Comparison of ENCODE assay signal across 12 cellular contexts in the genomic region with DNA sequence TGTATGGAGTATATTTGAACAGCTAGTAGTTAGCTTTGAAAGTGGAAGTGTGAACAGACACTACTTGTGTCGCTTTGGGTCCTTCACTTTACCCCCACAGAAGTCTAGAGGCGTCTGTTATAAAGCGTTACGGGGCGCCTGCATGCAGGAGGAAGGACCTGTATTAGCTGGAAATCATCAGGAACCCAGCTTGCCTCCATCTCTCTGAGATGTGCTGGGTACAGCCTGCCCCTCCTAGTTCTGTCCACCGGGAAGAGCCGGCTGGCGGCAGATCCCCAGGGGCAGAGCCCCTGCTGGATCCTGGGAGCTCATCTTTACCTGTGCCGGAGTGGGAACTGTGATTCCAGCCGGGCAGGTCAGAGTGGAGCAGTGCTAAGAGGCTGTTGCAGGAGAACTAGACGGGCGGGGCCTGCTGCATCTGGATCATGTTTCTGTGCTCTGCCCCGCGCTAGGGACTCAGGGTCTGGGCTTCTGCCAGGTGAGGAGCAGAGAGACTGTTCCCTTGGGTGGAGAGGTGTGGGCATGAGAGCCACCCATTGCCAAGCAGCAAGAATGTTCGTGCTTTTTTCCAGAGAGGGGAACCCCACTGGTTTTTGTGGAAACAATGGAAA. TPM values are rescaled to one million over a fixed set of nuclear protein-coding genes. Genes with fewer than 3 reads are reported as not detected.
DNase-seq lines count a peak whose midpoint lies in the region; ATAC-seq and TF ChIP-seq lines count a peak whose summit lies in the region.
"Had no signal": no experiment of that assay in that cellular context is flagged by ENCODE, and none has a peak within 500 bp of the region (broad histone marks: within the 10 kb centered on the region; RNA-seq: fewer than 3 reads in every experiment).

No MANE protein-coding gene starts in this region.

- 62% methylated on average over 6 to 11 of the region's 15 CpGs for WGBS in thyroid gland, 2 donors

- peak overlapping the region; percentile 59 for H3K4me3 Mint-ChIP-seq in glutamatergic neuron (ENCODE audit: unreplicated experiment)
- no peak overlapping the region for H3K4me3 Mint-ChIP-seq in activated naive CD8-positive, alpha-beta T cell treated with anti-CD3 and anti-CD28 coated beads for 36 hours
- H3K4me3 Mint-ChIP-seq: activated naive CD4-positive, alpha-beta T cell treated with anti-CD3 and anti-CD28 coated beads, Interleukin-2, amount 10 ng/mL, durations not matched to agents 7 days and 5 days; type B pancreatic cell had no signal

- ATAC-seq in HG03159 (IDR thresholded peaks at IDR 0.05; ENCODE audit: unreplicated experiment), result no peak

- H3K27me3 ChIP-seq in thyroid gland, result no peaks in the 10 kb centered on the region

- no peak overlapping the region for H3K4me3 ChIP-seq in thyroid gland (replicated peaks in 1 of 3)

- peak overlapping the region; percentile 52 for H3K27ac Mint-ChIP-seq in glutamatergic neuron (ENCODE audit: unreplicated experiment)
- H3K27ac Mint-ChIP-seq in activated naive CD8-positive, alpha-beta T cell treated with anti-CD3 and anti-CD28 coated beads for 36 hours, result no peak overlapping the region
- H3K27ac Mint-ChIP-seq: activated naive CD4-positive, alpha-beta T cell treated with anti-CD3 and anti-CD28 coated beads, Interleukin-2, amount 10 ng/mL, durations not matched to agents 7 days and 5 days had no signal

- H3K4me1 Mint-ChIP-seq in glutamatergic neuron (ENCODE audit: low read depth, unreplicated experiment), result peaks cover 43% of the 10 kb centered on the region
- H3K4me1 Mint-ChIP-seq in activated naive CD8-positive, alpha-beta T cell treated with anti-CD3 and anti-CD28 coated beads for 36 hours, result peaks cover 5% of the 10 kb centered on the region

- intact Hi-C loops in thyroid gland (cut with DNase I), result no loop called here

- H3K9me3 ChIP-seq in thyroid gland, result no peaks in the 10 kb centered on the region

- peaks cover 10 to 12% of the 10 kb centered on the region in 2 donors for H3K4me1 ChIP-seq in thyroid gland

- H3K9me3 Mint-ChIP-seq in glutamatergic neuron (ENCODE audit: unreplicated experiment), result peaks cover 10% of the 10 kb centered on the region
- no peaks in the 10 kb centered on the region for H3K9me3 Mint-ChIP-seq in activated naive CD8-positive, alpha-beta T cell treated with anti-CD3 and anti-CD28 coated beads for 36 hours
- H3K9me3 Mint-ChIP-seq: activated naive CD4-positive, alpha-beta T cell treated with anti-CD3 and anti-CD28 coated beads, Interleukin-2, amount 10 ng/mL, durations not matched to agents 7 days and 5 days; type B pancreatic cell had no signal

- H3K36me3 Mint-ChIP-seq in glutamatergic neuron (ENCODE audit: unreplicated experiment), result no peaks in the 10 kb centered on the region
- no peaks in the 10 kb centered on the region for H3K36me3 Mint-ChIP-seq in activated naive CD8-positive, alpha-beta T cell treated with anti-CD3 and anti-CD28 coated beads for 36 hours
- H3K36me3 Mint-ChIP-seq: activated naive CD4-positive, alpha-beta T cell treated with anti-CD3 and anti-CD28 coated beads, Interleukin-2, amount 10 ng/mL, durations not matched to agents 7 days and 5 days; type B pancreatic cell had no signal

- TF ChIP-seq POLR2A in thyroid gland (IDR thresholded peaks at IDR 0.05), result peak in 1 of 2 donors; percentile 17

- no peak overlapping the region for H3K27ac ChIP-seq in thyroid gland

- TF ChIP-seq CTCF in glutamatergic neuron (IDR thresholded peaks at IDR 0.05; ENCODE audit: partially characterized antibody, unreplicated experiment) (no peak), thyroid gland (IDR thresholded peaks at IDR 0.05) (no peak)

- H3K27me3 Mint-ChIP-seq in glutamatergic neuron (ENCODE audit: unreplicated experiment), result peaks cover 10% of the 10 kb centered on the region
- no peaks in the 10 kb centered on the region for H3K27me3 Mint-ChIP-seq in activated naive CD8-positive, alpha-beta T cell treated with anti-CD3 and anti-CD28 coated beads for 36 hours

- DNase-seq in NCI-H82 (lab: John Stamatoyannopoulos, UW), result peak; percentile 21
- no peak for DNase-seq in NCI-H82 treated with DMSO at 0.1 percent for 48 hours (lab: John Stamatoyannopoulos, UW; ENCODE audit: unreplicated experiment)
- DNase-seq in NCI-H345 treated with DMSO at 0.1 percent for 48 hours (lab: John Stamatoyannopoulos, UW; ENCODE audit: unreplicated experiment), result peak; percentile 69
- no peak for DNase-seq in glutamatergic neuron
- peak; percentile 95 to 96 for DNase-seq in thyroid gland
- DNase-seq in activated naive CD8-positive, alpha-beta T cell treated with anti-CD3 and anti-CD28 coated beads for 36 hours, result no peak
- DNase-seq in H4 (ENCODE audit: low spot score), result no peak
- DNase-seq: activated CD4-positive, alpha-beta T cell treated with anti-CD3 and anti-CD28 coated beads, Interleukin-2, amount 50 U/mL, for 1 hour; activated naive CD4-positive, alpha-beta T cell treated with anti-CD3 and anti-CD28 coated beads, Interleukin-2, amount 10 ng/mL, durations not matched to agents 7 days and 5 days; stimulated activated CD4-positive, alpha-beta T cell treated with anti-CD3 and anti-CD28 coated beads, Interleukin-15, amount 100 ng/mL, for 24 hours had no signal

- H3K36me3 ChIP-seq in thyroid gland, result peaks cover 0 to 4% of the 10 kb centered on the region in 2 donors

RNA-seq across cellular contexts. Expression of gene SPSB1, which starts 22.3 kb away (rescaled TPM):
- total RNA-seq in glutamatergic neuron (ENCODE audit: unreplicated experiment) (78.6 TPM), thyroid gland (10 to 100 TPM; 30.5 to 65.0 (median 36.2) TPM)
- under 1 TPM; 0.36 to 0.37 TPM for total RNA-seq in activated naive CD8-positive, alpha-beta T cell treated with anti-CD3 and anti-CD28 coated beads for 36 hours
- 10.6 and 12.2 TPM in 2 replicates for total RNA-seq in H4 (2014; rRNA removed; shearing (Covaris generic))

RNA-seq across cellular contexts. Expression of gene H6PD, which starts 35.8 kb away (rescaled TPM):
- total RNA-seq in glutamatergic neuron (ENCODE audit: unreplicated experiment) (5.0 TPM), thyroid gland (10 to 100 TPM; 36.3 to 64.2 (median 43.6) TPM)
- total RNA-seq in activated naive CD8-positive, alpha-beta T cell treated with anti-CD3 and anti-CD28 coated beads for 36 hours, result 1 to 10 TPM; 5.7 to 5.9 TPM
- 10.0 and 10.3 TPM in 2 replicates for total RNA-seq in H4 (2014; rRNA removed; shearing (Covaris generic))

Comparison
In these comparisons a context has a peak if more than half of its experiments do, and no peak if none do; other contexts are left out.
1. DNase-seq: peak in NCI-H82 (single experiment), NCI-H345 treated with DMSO at 0.1 percent for 48 hours (single experiment) and thyroid gland (2 of 2); none in NCI-H82 treated with DMSO at 0.1 percent for 48 hours (single experiment), glutamatergic neuron (single experiment), activated naive CD8-positive, alpha-beta T cell treated with anti-CD3 and anti-CD28 coated beads for 36 hours (single experiment) and H4 (single experiment).